Comparison of ENCODE assay signal across 33 cellular contexts in the genomic region with DNA sequence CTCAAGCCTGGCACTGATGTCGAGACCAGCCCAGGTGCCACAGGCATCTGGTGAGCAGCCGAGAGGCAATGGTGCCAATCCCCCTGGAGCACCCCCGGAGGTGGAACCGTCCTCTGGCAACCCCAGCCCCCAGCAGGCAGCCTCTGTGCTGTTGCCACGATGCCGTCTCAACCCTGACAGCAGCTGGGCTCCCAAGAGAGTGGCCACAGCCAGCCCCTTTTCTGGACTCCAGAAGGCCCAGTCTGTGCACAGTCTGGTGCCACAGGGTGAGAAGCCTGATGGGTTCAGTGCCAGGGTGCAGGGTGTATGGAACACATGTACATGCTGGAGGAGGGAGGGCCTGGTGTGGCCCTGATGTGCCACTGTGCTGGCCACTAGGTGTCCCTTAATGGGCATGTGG.
"Had no signal": no experiment of that assay in that cellular context is flagged by ENCODE, and none has a peak within 500 bp of the region (broad histone marks: within the 10 kb centered on the region; RNA-seq: fewer than 3 reads in every experiment).

No MANE protein-coding gene starts in this region.

- H3K9me3 ChIP-seq: adrenal gland, body of pancreas, left lung, mucosa of descending colon, testis, transverse colon had no signal

- H3K27ac Mint-ChIP-seq: activated naive CD4-positive, alpha-beta T cell treated with anti-CD3 and anti-CD28 coated beads for 36 hours; activated naive CD8-positive, alpha-beta T cell treated with anti-CD3 and anti-CD28 coated beads for 36 hours; natural killer cell treated with Interleukin-12 subunit alpha and Interleukin-12 subunit beta and Interleukin-15 and Interleukin-18, amount 100 ng/mL, for 72 hours had no signal

- H3K27me3 Mint-ChIP-seq: activated naive CD8-positive, alpha-beta T cell treated with anti-CD3 and anti-CD28 coated beads for 36 hours; natural killer cell treated with Interleukin-12 subunit alpha and Interleukin-12 subunit beta and Interleukin-15 and Interleukin-18, amount 100 ng/mL, for 72 hours had no signal

- H3K4me3 Mint-ChIP-seq: activated naive CD4-positive, alpha-beta T cell treated with anti-CD3 and anti-CD28 coated beads for 36 hours; activated naive CD8-positive, alpha-beta T cell treated with anti-CD3 and anti-CD28 coated beads for 36 hours; natural killer cell treated with Interleukin-12 subunit alpha and Interleukin-12 subunit beta and Interleukin-15 and Interleukin-18, amount 100 ng/mL, for 72 hours had no signal

- H3K27ac ChIP-seq: adrenal gland, body of pancreas, cardiac muscle cell, coronary artery, left lung, skin epidermis, testis, transverse colon, VCaP had no signal

- FAIRE-seq: endothelial cell of umbilical vein, TTC549 had no signal

- H3K27me3 ChIP-seq: adrenal gland, body of pancreas, cardiac muscle cell, dorsolateral prefrontal cortex, left lung, testis, transverse colon had no signal

- DNase-seq: activated CD4-positive, alpha-beta T cell treated with anti-CD3 and anti-CD28 coated beads for 48 hours; activated CD4-positive, alpha-beta T cell treated with anti-CD3 and anti-CD28 coated beads, Interleukin-2, amount 50 U/mL, for 48 hours; activated CD8-positive, alpha-beta memory T cell treated with anti-CD3 and anti-CD28 coated beads for 24 hours; activated effector memory CD4-positive, alpha-beta T cell treated with anti-CD3 and anti-CD28 coated beads, Interleukin-2, amount 50 U/mL, for 16 hours; activated naive CD4-positive, alpha-beta T cell treated with anti-CD3 and anti-CD28 coated beads for 36 hours; activated naive CD8-positive, alpha-beta T cell treated with anti-CD3 and anti-CD28 coated beads for 36 hours; adrenal gland; aorta; body of pancreas; cerebellar nuclear complex; dorsolateral prefrontal cortex; effector memory CD4-positive, alpha-beta T cell; foreskin fibroblast; head of caudate nucleus; kidney glomerular epithelial cell; stimulated activated CD4-positive, alpha-beta T cell treated with anti-CD3 and anti-CD28 coated beads, Interleukin-12 subunit alpha, Interleukin-12 subunit beta, amount 100 ng/mL, for 4 hours; stimulated activated CD4-positive, alpha-beta T cell treated with anti-CD3 and anti-CD28 coated beads, Interleukin-4, amount 100 ng/mL, for 1 hour; stimulated activated naive CD8-positive, alpha-beta T cell treated with anti-CD3 and anti-CD28 coated beads, Interleukin-15, Interleukin-2, amounts not matched to agents 100 U/mL and 50 U/mL, for 24 hours; T-helper 9 cell; testis; transverse colon had no signal

- H3K4me3 ChIP-seq: adrenal gland, body of pancreas, cardiac muscle cell, coronary artery, dorsolateral prefrontal cortex, left lung, mucosa of descending colon, skin epidermis, testis, transverse colon had no signal

- ATAC-seq: activated CD4-positive, CD25-positive, alpha-beta regulatory T cell treated with anti-CD3 and anti-CD28 coated beads, Interleukin-2, amount 50 U/mL, for 24 hours; body of pancreas; esophagus mucosa; left lung; mucosa of descending colon; natural killer cell treated with Interleukin-12 subunit alpha and Interleukin-12 subunit beta and Interleukin-15 and Interleukin-18, amount 100 ng/mL, for 72 hours; sciatic nerve; stimulated activated naive CD8-positive, alpha-beta T cell treated with anti-CD3 and anti-CD28 coated beads, Interleukin-15, Interleukin-2, amounts not matched to agents 100 U/mL and 50 U/mL, for 24 hours had no signal

- H3K36me3 Mint-ChIP-seq: activated naive CD8-positive, alpha-beta T cell treated with anti-CD3 and anti-CD28 coated beads for 36 hours; natural killer cell treated with Interleukin-12 subunit alpha and Interleukin-12 subunit beta and Interleukin-15 and Interleukin-18, amount 100 ng/mL, for 72 hours had no signal
